Comparison of ENCODE assay signal across 12 cellular contexts in the genomic region with DNA sequence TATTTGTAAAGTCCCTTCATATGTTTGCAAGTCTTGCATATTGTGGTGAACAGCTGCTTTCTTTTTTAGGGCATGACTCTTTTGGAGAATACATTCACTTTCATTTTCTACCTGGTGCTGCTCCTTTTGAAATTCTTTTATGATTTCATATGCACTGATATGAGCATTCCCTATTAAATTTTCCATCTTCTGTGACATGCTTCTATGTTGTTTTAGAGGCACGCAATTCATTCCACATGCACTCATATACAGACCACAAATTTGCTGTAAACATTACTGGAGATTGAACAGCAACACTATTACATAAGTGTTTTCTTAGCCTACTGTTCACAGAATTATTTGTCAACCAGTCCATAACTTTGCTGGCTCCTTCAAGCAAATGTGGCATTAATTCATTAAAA.
A peak's percentile ranks its signal among the peaks of the same experiment; 100 is the strongest.
DNase-seq lines count a peak whose midpoint lies in the region; ATAC-seq and TF ChIP-seq lines count a peak whose summit lies in the region.
"Had no signal": no experiment of that assay in that cellular context is flagged by ENCODE, and none has a peak within 500 bp of the region (broad histone marks: within the 10 kb centered on the region; RNA-seq: fewer than 3 reads in every experiment).

No MANE protein-coding gene starts in this region.

- in situ Hi-C loops in KBM-7 (cut with MboI; ENCODE audit: low pct_unique_long_range_greater_than_20kb, low sequenced_read_pairs): no loop called here
- in situ Hi-C loops in HAP-1 (cut with MboI; ENCODE audit: low sequenced_read_pairs): no loop called here

- no peaks in the 10 kb centered on the region for H3K9me3 ChIP-seq in HAP-1

- peak; percentile 68 for ATAC-seq in GM18511 (IDR thresholded peaks at IDR 0.05; ENCODE audit: unreplicated experiment)
- ATAC-seq in HG03159 (IDR thresholded peaks at IDR 0.05; ENCODE audit: unreplicated experiment): peak; percentile 68

- DNase-seq in AG08395 (ENCODE audit: low spot score) (peak; percentile 14), choroid plexus epithelial cell (ENCODE audit: low read depth) (peak; percentile 67), KBM-7 (no peak), D341Med (ENCODE audit: low spot score) (no peak), HAP-1 (ENCODE audit: low spot score in 2 of 2) (no peak), NCI-H524 (lab: John Stamatoyannopoulos, UW) (no peak)
- DNase-seq: activated CD4-positive, CD25-positive, alpha-beta regulatory T cell treated with anti-CD3 and anti-CD28 coated beads, Interleukin-2, amount 50 U/mL, for 72 hours; aorta; H9; stimulated activated CD4-positive, alpha-beta T cell treated with anti-CD3 and anti-CD28 coated beads, Interleukin-2, amount 100 ng/mL, for 24 hours had no signal

- H3K36me3 ChIP-seq in HAP-1 (replicated peaks): no peaks in the 10 kb centered on the region

- no peak for TF ChIP-seq CTCF in choroid plexus epithelial cell (conservative IDR thresholded peaks at IDR 0.05; ENCODE audit: low read depth, low read length)

- H3K4me1 ChIP-seq in HAP-1: no peaks in the 10 kb centered on the region

- H3K27me3 ChIP-seq in HAP-1 (ENCODE audit: low read depth): no peaks in the 10 kb centered on the region

- H3K4me3 ChIP-seq in choroid plexus epithelial cell (ENCODE audit: low read depth, low read length): no peak overlapping the region
- H3K4me3 ChIP-seq in HAP-1: no peak overlapping the region

Comparison
In these comparisons a context has a peak if more than half of its experiments do, and no peak if none do; other contexts are left out.
1. DNase-seq: peak in AG08395 (single experiment) and choroid plexus epithelial cell (single experiment); none in KBM-7 (single experiment), D341Med (single experiment), HAP-1 (0 of 2) and NCI-H524 (0 of 2).